In genomic region chr11:69983571-69983877, GRCh38 we compare ENCODE assay signal across 1 cellular context.
TF ChIP-seq lines count a peak whose summit lies in the region.

No MANE protein-coding gene starts in this region.

TF ChIP-seq in H1, 55 proteins besides CTCF, POLR2A, EP300 and RAD21:
- no peak for TF ChIP-seq YY1 (IDR thresholded peaks at IDR 0.05; ENCODE audit: low read depth, low read length)
